8 cellular contexts compared by ENCODE assay signal in the genomic region with DNA sequence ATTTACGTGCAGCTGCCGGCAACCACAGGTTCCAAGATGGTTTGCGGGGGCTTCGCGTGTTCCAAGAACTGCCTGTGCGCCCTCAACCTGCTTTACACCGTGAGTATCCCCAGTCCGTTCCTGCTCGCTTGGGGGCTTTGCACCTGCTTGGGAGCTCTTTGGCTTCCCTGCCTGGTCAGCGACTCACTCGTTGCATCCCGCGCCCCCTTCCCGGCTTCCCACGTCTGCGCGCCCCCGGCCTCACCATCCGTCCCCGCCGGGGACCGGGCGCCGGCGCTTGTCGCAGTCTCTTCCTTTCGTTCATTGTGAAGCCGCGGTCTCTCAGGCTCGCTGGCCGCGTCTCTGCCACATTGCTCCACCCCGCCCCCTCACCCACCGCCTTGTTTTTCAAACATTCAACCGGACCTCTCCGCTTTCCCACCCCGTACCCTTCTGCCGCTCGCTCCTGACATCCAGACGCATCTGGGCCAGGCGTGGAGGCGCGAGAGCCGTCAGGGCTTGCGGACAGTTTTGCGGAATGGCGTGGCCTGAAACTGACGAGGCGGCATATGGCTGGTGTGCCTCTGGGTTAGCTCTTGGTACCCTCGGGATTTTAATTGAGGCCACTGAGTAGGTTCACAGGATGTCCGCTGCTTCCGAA. TPM values are rescaled to one million over a fixed set of nuclear protein-coding genes. Genes with fewer than 3 reads are reported as not detected.
DNase-seq lines count a peak whose midpoint lies in the region; ATAC-seq and TF ChIP-seq lines count a peak whose summit lies in the region.

No MANE protein-coding gene starts in this region.

- H3K36me3 Mint-ChIP-seq in CD14-positive monocyte = peaks cover 0 to 1% of the 10 kb centered on the region in 2 donors
- no peaks in the 10 kb centered on the region for H3K36me3 Mint-ChIP-seq in naive thymus-derived CD4-positive, alpha-beta T cell

- H3K27ac Mint-ChIP-seq in CD14-positive monocyte = peak overlapping the region in 3 of 7 donors; percentile 0 to 1 (median 1)
- no peak overlapping the region for H3K27ac Mint-ChIP-seq in naive thymus-derived CD4-positive, alpha-beta T cell

- H3K4me1 Mint-ChIP-seq in CD14-positive monocyte = peaks cover 16% of the 10 kb centered on the region
- H3K4me1 Mint-ChIP-seq in naive thymus-derived CD4-positive, alpha-beta T cell = peaks cover 9 to 19% (median 11%) of the 10 kb centered on the region in 7 donors

- WGBS in esophagus squamous epithelium, 2 donors = 2 to 4% methylated on average over 32 to 39 of the region's 52 CpGs

- H3K4me1 ChIP-seq in esophagus squamous epithelium = peaks cover 0 to 18% (median 3%) of the 10 kb centered on the region in 3 donors
- peaks cover 0 to 5% of the 10 kb centered on the region in 2 donors for H3K4me1 ChIP-seq in naive thymus-derived CD4-positive, alpha-beta T cell (ENCODE audit: control insufficient read depth in 2 of 2, insufficient read depth in 2 of 2, low read length in 2 of 2)

- H3K27ac ChIP-seq in esophagus squamous epithelium = peak overlapping the region; percentile 31 to 73 (median 64)
- no peak overlapping the region for H3K27ac ChIP-seq in naive thymus-derived CD4-positive, alpha-beta T cell (ENCODE audit: low read depth, low read length)

- TF ChIP-seq POLR2A in esophagus squamous epithelium (IDR thresholded peaks at IDR 0.05) = no peak

- H3K4me3 Mint-ChIP-seq in CD14-positive monocyte = peak overlapping the region; percentile 89
- peak overlapping the region; percentile 70 to 91 (median 82) for H3K4me3 Mint-ChIP-seq in naive thymus-derived CD4-positive, alpha-beta T cell

- TF ChIP-seq CTCF in CD14-positive monocyte (IDR thresholded peaks at IDR 0.05) (no peak), LNCaP clone FGC (IDR thresholded peaks at IDR 0.05; ENCODE audit: control insufficient read depth, extremely low read depth, insufficient read depth) (no peak), esophagus squamous epithelium (IDR thresholded peaks at IDR 0.05) (no peak)

- H3K4me3 ChIP-seq in LNCaP clone FGC (ENCODE audit: low read depth, low read length) = peak overlapping the region; percentile 76
- peak overlapping the region; percentile 61 to 89 (median 70) for H3K4me3 ChIP-seq in esophagus squamous epithelium
- H3K4me3 ChIP-seq in naive thymus-derived CD4-positive, alpha-beta T cell (ENCODE audit: low read length) = peak overlapping the region; percentile 43

- DNase-seq in CD14-positive monocyte (ENCODE audit: low spot score) = peak; percentile 44
- no peak for DNase-seq in LNCaP clone FGC (ENCODE audit: low read depth)
- peak; percentile 18 to 26 for DNase-seq in activated CD4-positive, alpha-beta T cell treated with anti-CD3 and anti-CD28 coated beads, Interleukin-2, amount 50 U/mL, for 48 hours
- DNase-seq in esophagus squamous epithelium (lab: John Stamatoyannopoulos, UW) = no peak
- DNase-seq in naive thymus-derived CD4-positive, alpha-beta T cell = peak in 2 of 9 donors; percentile 12 to 29
- no peak for DNase-seq in cortex of kidney (lab: John Stamatoyannopoulos, UW)
- no peak for DNase-seq in MV-4-11 (lab: John Stamatoyannopoulos, UW)

- POLR2A ChIA-PET in naive thymus-derived CD4-positive, alpha-beta T cell (lab: Charles Lee) = no interaction called here

- intact Hi-C loops in CD14-positive monocyte (cut with micrococcal nuclease) = no loop called here
- intact Hi-C loops in esophagus squamous epithelium (cut with DNase I) = no loop called here
- intact Hi-C loops in naive thymus-derived CD4-positive, alpha-beta T cell (cut with micrococcal nuclease) = loop anchor here in 1 of 2 donors (2.0 to 5.0 kb wide), 3 partner anchors 57 to 333 kb away; partner anchors contain the start of genes ANKMY2 and CRPPA

- H3K9me3 ChIP-seq in esophagus squamous epithelium = no peaks in the 10 kb centered on the region
- no peaks in the 10 kb centered on the region for H3K9me3 ChIP-seq in naive thymus-derived CD4-positive, alpha-beta T cell (ENCODE audit: control insufficient read depth in 2 of 3, low read length in 3 of 3)

- H3K27me3 ChIP-seq in esophagus squamous epithelium = peaks cover 0 to 14% (median 0%) of the 10 kb centered on the region in 4 donors
- H3K27me3 ChIP-seq in naive thymus-derived CD4-positive, alpha-beta T cell (ENCODE audit: control insufficient read depth in 2 of 2, insufficient read depth in 2 of 2, low read length in 2 of 2) = peaks cover 3 to 8% of the 10 kb centered on the region in 2 donors

- peak; percentile 26 for ATAC-seq in GM19372 (IDR thresholded peaks at IDR 0.05; ENCODE audit: low read depth, unreplicated experiment)
- peak; percentile 40 for ATAC-seq in naive thymus-derived CD4-positive, alpha-beta T cell

- no peaks in the 10 kb centered on the region for H3K36me3 ChIP-seq in esophagus squamous epithelium
- H3K36me3 ChIP-seq in naive thymus-derived CD4-positive, alpha-beta T cell (ENCODE audit: control insufficient read depth in 2 of 3, insufficient read depth in 3 of 3, low read length in 3 of 3) = no peaks in the 10 kb centered on the region

- H3K9me3 Mint-ChIP-seq in CD14-positive monocyte = peaks cover 0 to 2% (median 0%) of the 10 kb centered on the region in 7 donors
- H3K9me3 Mint-ChIP-seq in naive thymus-derived CD4-positive, alpha-beta T cell = peaks cover 0 to 3% (median 0%) of the 10 kb centered on the region in 11 donors

- CTCF ChIA-PET in naive thymus-derived CD4-positive, alpha-beta T cell (lab: Charles Lee) = no interaction called here

- H3K27me3 Mint-ChIP-seq in CD14-positive monocyte (ENCODE audit: low read depth in 3 of 3) = peaks cover 16 to 20% (median 16%) of the 10 kb centered on the region in 3 donors
- peaks cover 31 to 60% (median 44%) of the 10 kb centered on the region in 5 donors for H3K27me3 Mint-ChIP-seq in naive thymus-derived CD4-positive, alpha-beta T cell

RNA-seq across cellular contexts. Expression of gene TSPAN13, which starts 0.5 kb away (rescaled TPM):
- under 1 TPM; 0.16 to 0.17 TPM for polyA plus RNA-seq in CD14-positive monocyte
- total RNA-seq in esophagus squamous epithelium = 10 to 100 TPM in 3 of 4 donors, 1 to 10 TPM in 1; 9.5 to 16.7 (median 12.1) TPM
- 1 to 10 TPM in 1 of 5 experiments, under 1 TPM in 2, not detected in 2; 0.31 to 2.5 (median 0.74) TPM for total RNA-seq in naive thymus-derived CD4-positive, alpha-beta T cell
- polyA plus RNA-seq in naive thymus-derived CD4-positive, alpha-beta T cell = under 1 TPM in 1 of 2 donors, not detected in 1; 0.17 TPM

RNA-seq across cellular contexts. Expression of gene AGR2, which starts 50.7 kb away (rescaled TPM):
- polyA plus RNA-seq in CD14-positive monocyte = not detected
- 10 to 100 TPM in 1 of 4 donors, 1 to 10 TPM in 3; 1.6 to 12.4 (median 3.9) TPM for total RNA-seq in esophagus squamous epithelium
- total RNA-seq in naive thymus-derived CD4-positive, alpha-beta T cell = not detected
- not detected for polyA plus RNA-seq in naive thymus-derived CD4-positive, alpha-beta T cell

Comparison
In these comparisons a context has a peak if more than half of its experiments do, and no peak if none do; other contexts are left out.
1. DNase-seq: peak in CD14-positive monocyte (single experiment) and activated CD4-positive, alpha-beta T cell treated with anti-CD3 and anti-CD28 coated beads, Interleukin-2, amount 50 U/mL, for 48 hours (2 of 2); none in LNCaP clone FGC (single experiment), esophagus squamous epithelium (single experiment), cortex of kidney (single experiment) and MV-4-11 (single experiment).
2. Peak in every context shown above with its lines, with median percentiles within 50 percentile points of each other: H3K4me3 ChIP-seq.